ENCODE assay signal across 21 cellular contexts in genomic region chr1:228865613-228866320, GRCh38.
A peak's percentile ranks its signal among the peaks of the same experiment; 100 is the strongest.
DNase-seq lines count a peak whose midpoint lies in the region; ATAC-seq and TF ChIP-seq lines count a peak whose summit lies in the region.
"Had no signal": no experiment of that assay in that cellular context is flagged by ENCODE, and none has a peak within 500 bp of the region (broad histone marks: within the 10 kb centered on the region; RNA-seq: fewer than 3 reads in every experiment).

No MANE protein-coding gene starts in this region.

- no peak overlapping the region for H3K4me3 Mint-ChIP-seq in activated CD8-positive, alpha-beta memory T cell treated with anti-CD3 and anti-CD28 coated beads, Interleukin-2, amount 10 ng/mL, durations not matched to agents 7 days and 5 days
- no peak overlapping the region for H3K4me3 Mint-ChIP-seq in glutamatergic neuron (ENCODE audit: unreplicated experiment)
- H3K4me3 Mint-ChIP-seq: activated CD8-positive, alpha-beta T cell treated with anti-CD3 and anti-CD28 coated beads, Interleukin-2, amount 10 ng/mL, durations not matched to agents 7 days and 5 days; activated T-helper 1 cell treated with anti-CD3 and anti-CD28 coated beads, Interleukin-12 subunit alpha, Interleukin-12 subunit beta, Interleukin-2, Interleukin-4 antibody, amounts not matched to agents 30 ng/mL and 10 ng/mL and 1 ng/mL, durations not matched to agents 14 hours and 24 hours and 36 hours; endodermal cell; memory B cell; T-helper 1 cell treated with Interleukin-12 subunit alpha and Interleukin-12 subunit beta and Interleukin-4 antibody, amounts not matched to agents 30 μg/mL and 1 μg/mL, for 36 hours; WTC11 had no signal

- H3K27ac ChIP-seq in substantia nigra (ENCODE audit: low read depth, low read length, poor library complexity, severe bottlenecking) = peak overlapping the region; percentile 39
- H3K27ac ChIP-seq: adrenal gland had no signal

- TF ChIP-seq POLR2A in GM18505 (IDR thresholded peaks at IDR 0.05; ENCODE audit: borderline replicate concordance, extremely low read depth, insufficient read depth, insufficient read length) = no peak

- peak; percentile 38 for DNase-seq in activated CD8-positive, alpha-beta memory T cell treated with anti-CD3 and anti-CD28 coated beads for 24 hours
- no peak for DNase-seq in activated CD8-positive, alpha-beta memory T cell treated with anti-CD3 and anti-CD28 coated beads, Interleukin-2, amount 10 ng/mL, durations not matched to agents 7 days and 5 days
- DNase-seq in NCI-H2227 treated with DMSO at 0.1 percent for 48 hours (lab: John Stamatoyannopoulos, UW) = peak; percentile 56
- no peak for DNase-seq in glutamatergic neuron
- DNase-seq in substantia nigra (lab: John Stamatoyannopoulos, UW) = no peak
- DNase-seq in middle frontal gyrus (ENCODE audit: extremely low spot score, low spot score) = no peak
- no peak for DNase-seq in inferior parietal cortex (ENCODE audit: extremely low spot score)
- DNase-seq: activated CD8-positive, alpha-beta T cell treated with anti-CD3 and anti-CD28 coated beads, Interleukin-2, amount 10 ng/mL, durations not matched to agents 7 days and 5 days; adrenal gland; central memory CD4-positive, alpha-beta T cell; endodermal cell; kidney; MG63; nucleus accumbens; stimulated activated CD4-positive, alpha-beta T cell treated with anti-CD3 and anti-CD28 coated beads, Interleukin-1b, Interleukin-23, amount 100 ng/mL, for 48 hours had no signal

- H3K9me3 Mint-ChIP-seq in activated CD8-positive, alpha-beta memory T cell treated with anti-CD3 and anti-CD28 coated beads, Interleukin-2, amount 10 ng/mL, durations not matched to agents 7 days and 5 days (ENCODE audit: low read depth) = no peaks in the 10 kb centered on the region
- H3K9me3 Mint-ChIP-seq in glutamatergic neuron (ENCODE audit: unreplicated experiment) = peaks cover 11% of the 10 kb centered on the region
- H3K9me3 Mint-ChIP-seq: activated T-helper 1 cell treated with anti-CD3 and anti-CD28 coated beads, Interleukin-12 subunit alpha, Interleukin-12 subunit beta, Interleukin-2, Interleukin-4 antibody, amounts not matched to agents 30 ng/mL and 10 ng/mL and 1 ng/mL, durations not matched to agents 14 hours and 24 hours and 36 hours; endodermal cell; memory B cell; T-helper 1 cell treated with Interleukin-12 subunit alpha and Interleukin-12 subunit beta and Interleukin-4 antibody, amounts not matched to agents 30 μg/mL and 1 μg/mL, for 36 hours; WTC11 had no signal

- H3K27ac Mint-ChIP-seq in activated CD8-positive, alpha-beta memory T cell treated with anti-CD3 and anti-CD28 coated beads, Interleukin-2, amount 10 ng/mL, durations not matched to agents 7 days and 5 days = no peak overlapping the region
- H3K27ac Mint-ChIP-seq in glutamatergic neuron (ENCODE audit: unreplicated experiment) = peak overlapping the region; percentile 93
- H3K27ac Mint-ChIP-seq: activated T-helper 1 cell treated with anti-CD3 and anti-CD28 coated beads, Interleukin-12 subunit alpha, Interleukin-12 subunit beta, Interleukin-2, Interleukin-4 antibody, amounts not matched to agents 30 ng/mL and 10 ng/mL and 1 ng/mL, durations not matched to agents 14 hours and 24 hours and 36 hours; endodermal cell; memory B cell; T-helper 1 cell treated with Interleukin-12 subunit alpha and Interleukin-12 subunit beta and Interleukin-4 antibody, amounts not matched to agents 30 μg/mL and 1 μg/mL, for 36 hours; WTC11 had no signal

- no peak for TF ChIP-seq CTCF in glutamatergic neuron (IDR thresholded peaks at IDR 0.05; ENCODE audit: partially characterized antibody, unreplicated experiment)

- peaks cover 18% of the 10 kb centered on the region for H3K27me3 Mint-ChIP-seq in activated CD8-positive, alpha-beta memory T cell treated with anti-CD3 and anti-CD28 coated beads, Interleukin-2, amount 10 ng/mL, durations not matched to agents 7 days and 5 days
- peaks cover 11% of the 10 kb centered on the region for H3K27me3 Mint-ChIP-seq in glutamatergic neuron (ENCODE audit: unreplicated experiment)

- CTCF ChIA-PET in activated CD8-positive, alpha-beta memory T cell treated with anti-CD3 and anti-CD28 coated beads, Interleukin-2, amount 10 ng/mL, durations not matched to agents 7 days and 5 days (lab: Charles Lee) = no interaction called here

- H3K36me3 Mint-ChIP-seq in activated CD8-positive, alpha-beta memory T cell treated with anti-CD3 and anti-CD28 coated beads, Interleukin-2, amount 10 ng/mL, durations not matched to agents 7 days and 5 days = no peaks in the 10 kb centered on the region
- no peaks in the 10 kb centered on the region for H3K36me3 Mint-ChIP-seq in glutamatergic neuron (ENCODE audit: unreplicated experiment)
- H3K36me3 Mint-ChIP-seq: memory B cell, WTC11 had no signal

- H3K4me1 Mint-ChIP-seq in activated CD8-positive, alpha-beta memory T cell treated with anti-CD3 and anti-CD28 coated beads, Interleukin-2, amount 10 ng/mL, durations not matched to agents 7 days and 5 days = peaks cover 24% of the 10 kb centered on the region
- peaks cover 56% of the 10 kb centered on the region for H3K4me1 Mint-ChIP-seq in glutamatergic neuron (ENCODE audit: low read depth, unreplicated experiment)
- H3K4me1 Mint-ChIP-seq: memory B cell had no signal

- ATAC-seq in activated CD8-positive, alpha-beta memory T cell treated with anti-CD3 and anti-CD28 coated beads, Interleukin-2, amount 10 ng/mL, durations not matched to agents 7 days and 5 days = no peak
- no peak for ATAC-seq in GM18505 (IDR thresholded peaks at IDR 0.05; ENCODE audit: unreplicated experiment)
- ATAC-seq: activated CD8-positive, alpha-beta T cell treated with anti-CD3 and anti-CD28 coated beads, Interleukin-2, amount 10 ng/mL, durations not matched to agents 7 days and 5 days; Right ventricle myocardium inferior; WTC11 had no signal

Comparison
In these comparisons a context has a peak if more than half of its experiments do, and no peak if none do; other contexts are left out.
1. DNase-seq: peak in activated CD8-positive, alpha-beta memory T cell treated with anti-CD3 and anti-CD28 coated beads for 24 hours (single experiment) and NCI-H2227 treated with DMSO at 0.1 percent for 48 hours (single experiment); none in activated CD8-positive, alpha-beta memory T cell treated with anti-CD3 and anti-CD28 coated beads, Interleukin-2, amount 10 ng/mL, durations not matched to agents 7 days and 5 days (single experiment), glutamatergic neuron (single experiment), substantia nigra (0 of 49), middle frontal gyrus (single experiment) and inferior parietal cortex (single experiment).